ENCODE assay signal across 9 cellular contexts in the genomic region with DNA sequence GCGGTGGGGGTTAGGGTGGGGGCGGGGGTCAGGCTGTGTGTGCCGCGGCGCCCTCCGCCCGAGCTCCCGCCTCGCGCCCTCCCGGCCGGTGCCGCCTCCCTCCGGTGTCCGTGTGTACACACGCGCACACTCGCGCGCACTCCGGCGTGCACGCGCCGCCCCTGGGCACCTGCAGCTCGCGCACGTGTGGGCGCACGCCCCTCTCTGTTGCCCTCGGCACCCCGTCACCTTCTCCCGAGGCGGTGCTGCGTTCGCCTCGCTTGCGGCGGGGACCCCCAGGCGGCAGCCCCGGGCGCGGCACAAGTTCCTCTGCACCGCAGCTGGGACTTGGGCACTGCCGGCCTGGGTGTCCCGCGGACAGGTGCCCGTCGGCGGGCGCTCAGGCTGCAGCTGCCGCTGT. TPM values are rescaled to one million over a fixed set of nuclear protein-coding genes. Genes with fewer than 3 reads are reported as not detected.
DNase-seq lines count a peak whose midpoint lies in the region; ATAC-seq and TF ChIP-seq lines count a peak whose summit lies in the region.
"Had no signal": no experiment of that assay in that cellular context is flagged by ENCODE, and none has a peak within 500 bp of the region (broad histone marks: within the 10 kb centered on the region; RNA-seq: fewer than 3 reads in every experiment).

No MANE protein-coding gene starts in this region.

- H3K4me3 ChIP-seq in RWPE2 (ENCODE audit: severe bottlenecking) (peak overlapping the region; percentile 53), fibroblast of the aortic adventitia (ENCODE audit: low read depth, low read length) (peak overlapping the region; percentile 69)

- no peaks in the 10 kb centered on the region for H3K36me3 ChIP-seq in RWPE2 (ENCODE audit: low read depth)

- peaks cover 12% of the 10 kb centered on the region for H3K36me3 Mint-ChIP-seq in nephron progenitor cell (ENCODE audit: low read depth)

- no peak overlapping the region for H3K27ac Mint-ChIP-seq in nephron progenitor cell

- H3K27ac ChIP-seq in RWPE2 (ENCODE audit: poor library complexity, severe bottlenecking): no peak overlapping the region

- TF ChIP-seq CTCF in RWPE2 (IDR thresholded peaks at IDR 0.05; ENCODE audit: poor library complexity, severe bottlenecking): peak; percentile 18
- no peak for TF ChIP-seq CTCF in fibroblast of the aortic adventitia (IDR thresholded peaks at IDR 0.05; ENCODE audit: insufficient read depth, low read length)
- no peak for TF ChIP-seq CTCF in nephron progenitor cell (IDR thresholded peaks at IDR 0.05)

- H3K9me3 Mint-ChIP-seq in nephron progenitor cell: peaks cover 37% of the 10 kb centered on the region

- H3K4me1 ChIP-seq in RWPE2 (ENCODE audit: insufficient read depth, poor library complexity, severe bottlenecking): no peaks in the 10 kb centered on the region

- DNase-seq in Right ventricle myocardium inferior (ENCODE audit: missing footprints): peak; percentile 63
- no peak for DNase-seq in cardiac septum (ENCODE audit: low spot score)
- DNase-seq in RWPE2 (ENCODE audit: low spot score): peak; percentile 61
- no peak for DNase-seq in fibroblast of the aortic adventitia (ENCODE audit: low read depth)
- peak; percentile 61 for DNase-seq in nephron progenitor cell
- no peak for DNase-seq in GDM1 (lab: John Stamatoyannopoulos, UW)

- peak overlapping the region; percentile 96 for H3K4me3 Mint-ChIP-seq in nephron progenitor cell

- ATAC-seq in Right ventricle myocardium inferior (peak; percentile 41), RWPE2 (ENCODE audit: low read depth) (peak; percentile 33), GM21576 (IDR thresholded peaks at IDR 0.05; ENCODE audit: unreplicated experiment) (no peak), GM19351 (IDR thresholded peaks at IDR 0.05; ENCODE audit: unreplicated experiment) (no peak)

- H3K27me3 Mint-ChIP-seq in nephron progenitor cell (ENCODE audit: low read depth, poor library complexity): peaks cover 34% of the 10 kb centered on the region

- peaks cover 9% of the 10 kb centered on the region for H3K4me1 Mint-ChIP-seq in nephron progenitor cell

- intact Hi-C loops in Right ventricle myocardium inferior (cut with DNase I): no loop called here
- intact Hi-C loops in cardiac septum (cut with DNase I): no loop called here

- peaks cover 6% of the 10 kb centered on the region for H3K9me3 ChIP-seq in RWPE2 (ENCODE audit: severe bottlenecking)

- no peaks in the 10 kb centered on the region for H3K27me3 ChIP-seq in RWPE2 (ENCODE audit: insufficient read depth, poor library complexity, severe bottlenecking)

RNA-seq across cellular contexts. Expression of gene MACROD2, which starts 0.5 kb away (rescaled TPM):
- total RNA-seq in Right ventricle myocardium inferior: 5.0 TPM
- 1.6 TPM for total RNA-seq in cardiac septum
- 1.3 and 16.4 TPM in 2 replicates for total RNA-seq in fibroblast of the aortic adventitia (ENCODE audit: low replicate concordance)
- total RNA-seq: activated CD8-positive, alpha-beta memory T cell treated with anti-CD3 and anti-CD28 coated beads for 36 hours had no signal

RNA-seq across cellular contexts. Expression of gene SEL1L2, which starts 5.4 kb away (rescaled TPM):
- 1.7 TPM for total RNA-seq in Right ventricle myocardium inferior
- total RNA-seq in cardiac septum: 1.4 TPM
- total RNA-seq in fibroblast of the aortic adventitia (ENCODE audit: low replicate concordance): not detected in 2 replicates
- total RNA-seq: activated CD8-positive, alpha-beta memory T cell treated with anti-CD3 and anti-CD28 coated beads for 36 hours had no signal

Comparison
In these comparisons a context has a peak if more than half of its experiments do, and no peak if none do; other contexts are left out.
1. DNase-seq: peak in Right ventricle myocardium inferior (single experiment), RWPE2 (single experiment) and nephron progenitor cell (single experiment); none in cardiac septum (single experiment), fibroblast of the aortic adventitia (single experiment) and GDM1 (single experiment).
2. ATAC-seq: peak in Right ventricle myocardium inferior (single experiment) and RWPE2 (single experiment); none in GM21576 (single experiment) and GM19351 (single experiment).